12 cellular contexts compared by ENCODE assay signal in the genomic region with DNA sequence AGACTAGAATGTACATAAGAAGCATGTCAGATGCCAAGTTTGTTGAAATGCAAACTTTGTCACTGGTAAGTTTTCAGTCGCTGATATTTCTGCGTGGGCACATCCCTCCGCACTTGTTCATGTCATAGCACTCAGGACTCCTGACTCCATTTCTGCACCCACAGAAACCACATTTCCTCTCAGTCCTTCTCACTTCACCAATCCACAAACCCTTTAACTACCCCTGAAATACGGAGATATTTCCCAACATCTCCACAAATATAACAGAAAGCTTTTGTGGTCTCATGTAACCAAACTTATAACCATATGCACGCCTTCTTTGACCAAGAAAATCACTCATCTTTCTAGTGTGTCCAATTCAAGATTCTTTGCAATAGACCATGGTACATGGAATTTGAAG.
DNase-seq lines count a peak whose midpoint lies in the region; ATAC-seq and TF ChIP-seq lines count a peak whose summit lies in the region.
"Had no signal": no experiment of that assay in that cellular context is flagged by ENCODE, and none has a peak within 500 bp of the region (broad histone marks: within the 10 kb centered on the region; RNA-seq: fewer than 3 reads in every experiment).

No MANE protein-coding gene starts in this region.

- H3K4me3 ChIP-seq in A673 (ENCODE audit: low read depth, low read length, poor library complexity, severe bottlenecking) = no peak overlapping the region
- no peak overlapping the region for H3K4me3 ChIP-seq in Peyer's patch
- H3K4me3 ChIP-seq: lower lobe of right lung, testis had no signal

- intact Hi-C loops in Right ventricle myocardium inferior (cut with DNase I) (no loop called here), A673 (cut with micrococcal nuclease; ENCODE audit: unreplicated experiment) (no loop called here)

- ATAC-seq in GM18870 (IDR thresholded peaks at IDR 0.05; ENCODE audit: unreplicated experiment) (peak; percentile 44), HG02623 (IDR thresholded peaks at IDR 0.05; ENCODE audit: unreplicated experiment) (peak; percentile 55), Right ventricle myocardium inferior (no peak)
- ATAC-seq in natural killer cell treated with Interleukin-12 subunit alpha and Interleukin-12 subunit beta and Interleukin-15 and Interleukin-18, amount 100 ng/mL, for 72 hours = peak; percentile 93 to 95
- ATAC-seq: lower lobe of right lung had no signal

- H3K36me3 Mint-ChIP-seq in natural killer cell treated with Interleukin-12 subunit alpha and Interleukin-12 subunit beta and Interleukin-15 and Interleukin-18, amount 100 ng/mL, for 72 hours = peaks cover 7% of the 10 kb centered on the region

- POLR2A ChIA-PET in A673 (lab: Charles Lee; ENCODE audit: low non-redundant PET) = no interaction called here

- CTCF ChIA-PET in A673 (lab: Charles Lee) = no interaction called here

- no TSS peak for BruUV-seq in A673 (replicated peaks; lab: Mats Ljungman, UMichigan)

- H3K9me3 ChIP-seq in A673 (ENCODE audit: low read depth, low read length, poor library complexity, severe bottlenecking) (no peaks in the 10 kb centered on the region), Peyer's patch (no peaks in the 10 kb centered on the region)
- H3K9me3 ChIP-seq: lower lobe of right lung, testis had no signal

- H3K27me3 ChIP-seq in A673 (replicated peaks; ENCODE audit: insufficient read depth, low read depth, low read length, poor library complexity) = no peaks in the 10 kb centered on the region
- H3K27me3 ChIP-seq in Peyer's patch = no peaks in the 10 kb centered on the region
- H3K27me3 ChIP-seq: testis had no signal

- no peaks in the 10 kb centered on the region for H3K9me3 Mint-ChIP-seq in natural killer cell treated with Interleukin-12 subunit alpha and Interleukin-12 subunit beta and Interleukin-15 and Interleukin-18, amount 100 ng/mL, for 72 hours
- H3K9me3 Mint-ChIP-seq: activated CD4-positive, alpha-beta T cell treated with anti-CD3 and anti-CD28 coated beads, Interleukin-2, amount 10 ng/mL, durations not matched to agents 7 days and 5 days had no signal

- H3K4me1 ChIP-seq in A673 (ENCODE audit: insufficient read depth, low read length, poor library complexity, severe bottlenecking) (no peaks in the 10 kb centered on the region), Peyer's patch (no peaks in the 10 kb centered on the region)
- H3K4me1 ChIP-seq: lower lobe of right lung, testis had no signal

- no peak overlapping the region for H3K27ac ChIP-seq in A673 (ENCODE audit: low read depth, low read length, poor library complexity, severe bottlenecking)
- H3K27ac ChIP-seq in Peyer's patch = no peak overlapping the region
- H3K27ac ChIP-seq: lower lobe of right lung, testis had no signal

- H3K36me3 ChIP-seq in A673 (ENCODE audit: insufficient read depth, low read length, poor library complexity, severe bottlenecking) = no peaks in the 10 kb centered on the region
- no peaks in the 10 kb centered on the region for H3K36me3 ChIP-seq in Peyer's patch
- H3K36me3 ChIP-seq: lower lobe of right lung had no signal

- peak overlapping the region; percentile 72 to 78 for H3K27ac Mint-ChIP-seq in natural killer cell treated with Interleukin-12 subunit alpha and Interleukin-12 subunit beta and Interleukin-15 and Interleukin-18, amount 100 ng/mL, for 72 hours
- H3K27ac Mint-ChIP-seq: activated CD4-positive, alpha-beta T cell treated with anti-CD3 and anti-CD28 coated beads, Interleukin-2, amount 10 ng/mL, durations not matched to agents 7 days and 5 days had no signal

- DNase-seq in MV-4-11 (lab: John Stamatoyannopoulos, UW) = peak; percentile 93
- DNase-seq in natural killer cell treated with Interleukin-12 subunit alpha and Interleukin-12 subunit beta and Interleukin-15 and Interleukin-18, amount 100 ng/mL, for 72 hours (ENCODE audit: low spot score) = peak; percentile 88
- DNase-seq in Right ventricle myocardium inferior (ENCODE audit: missing footprints) = no peak
- no peak for DNase-seq in A673 (ENCODE audit: low spot score)
- no peak for DNase-seq in Peyer's patch
- DNase-seq: activated CD4-positive, alpha-beta T cell treated with anti-CD3 and anti-CD28 coated beads, Interleukin-2, amount 10 ng/mL, durations not matched to agents 7 days and 5 days; DMS 273 treated with DMSO at 0.1 percent for 48 hours; lower lobe of right lung; stimulated activated CD4-positive, alpha-beta T cell treated with anti-CD3 and anti-CD28 coated beads, Interleukin-4, amount 100 ng/mL, for 4 hours; testis had no signal

- no peak for TF ChIP-seq CTCF in A673 (conservative IDR thresholded peaks at IDR 0.05; ENCODE audit: low read depth, low read length)
- TF ChIP-seq CTCF in Peyer's patch (IDR thresholded peaks at IDR 0.05) = no peak

- no peak for TF ChIP-seq POLR2A in Peyer's patch (IDR thresholded peaks at IDR 0.05)

- no peaks in the 10 kb centered on the region for H3K27me3 Mint-ChIP-seq in natural killer cell treated with Interleukin-12 subunit alpha and Interleukin-12 subunit beta and Interleukin-15 and Interleukin-18, amount 100 ng/mL, for 72 hours

- H3K4me3 Mint-ChIP-seq in natural killer cell treated with Interleukin-12 subunit alpha and Interleukin-12 subunit beta and Interleukin-15 and Interleukin-18, amount 100 ng/mL, for 72 hours = peak overlapping the region; percentile 65
- H3K4me3 Mint-ChIP-seq: activated CD4-positive, alpha-beta T cell treated with anti-CD3 and anti-CD28 coated beads, Interleukin-2, amount 10 ng/mL, durations not matched to agents 7 days and 5 days had no signal

- H3K4me1 Mint-ChIP-seq in natural killer cell treated with Interleukin-12 subunit alpha and Interleukin-12 subunit beta and Interleukin-15 and Interleukin-18, amount 100 ng/mL, for 72 hours (ENCODE audit: low read depth in 2 of 2) = peaks cover 42 to 59% of the 10 kb centered on the region in 2 donors

Comparison
In these comparisons a context has a peak if more than half of its experiments do, and no peak if none do; other contexts are left out.
1. DNase-seq: peak in MV-4-11 (single experiment) and natural killer cell treated with Interleukin-12 subunit alpha and Interleukin-12 subunit beta and Interleukin-15 and Interleukin-18, amount 100 ng/mL, for 72 hours (single experiment); none in Right ventricle myocardium inferior (single experiment), A673 (single experiment) and Peyer's patch (0 of 3).